1 cellular context compared by ENCODE assay signal in genomic region chr10:87177587-87177986, GRCh38. TPM values are rescaled to one million over a fixed set of nuclear protein-coding genes. Genes with fewer than 3 reads are reported as not detected.
"Had no signal": no experiment of that assay in that cellular context is flagged by ENCODE, and none has a peak within 500 bp of the region (broad histone marks: within the 10 kb centered on the region; RNA-seq: fewer than 3 reads in every experiment).

No MANE protein-coding gene starts in this region.

RNA-seq across cellular contexts. Expression of gene NUTM2A, which starts 47.7 kb away (rescaled TPM):
- total RNA-seq: G401 had no signal
